In the genomic region with DNA sequence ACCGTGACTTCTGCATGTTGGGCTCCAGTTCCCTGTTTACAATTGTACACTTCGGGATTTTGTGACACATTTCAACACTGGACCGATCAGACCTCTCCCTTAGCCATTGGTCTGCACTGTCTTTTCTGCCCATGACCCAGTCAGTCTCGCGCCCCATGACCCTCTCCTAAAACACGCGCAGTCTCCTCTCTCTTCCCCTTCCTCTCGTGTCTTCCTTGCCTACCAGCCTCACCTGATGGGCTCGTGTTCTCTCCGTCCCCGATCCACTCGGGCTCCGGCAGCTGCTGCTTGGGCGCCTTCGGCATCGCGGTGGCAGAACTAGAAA, we compare ENCODE assay signal across 8 cellular contexts. TPM values are rescaled to one million over a fixed set of nuclear protein-coding genes. Genes with fewer than 3 reads are reported as not detected.
DNase-seq lines count a peak whose midpoint lies in the region; ATAC-seq lines count a peak whose summit lies in the region.

No MANE protein-coding gene starts in this region.

- peak overlapping the region; percentile 95 for H3K27ac ChIP-seq in CD4-positive, alpha-beta memory T cell (ENCODE audit: low read depth, low read length)
- H3K27ac ChIP-seq in cingulate gyrus (ENCODE audit: low read depth, low read length), result peak overlapping the region; percentile 67

- H3K4me1 ChIP-seq in CD4-positive, alpha-beta memory T cell (ENCODE audit: insufficient read depth, low read length), result peaks cover 45% of the 10 kb centered on the region
- peaks cover 35% of the 10 kb centered on the region for H3K4me1 ChIP-seq in mononuclear cell (ENCODE audit: insufficient read depth, low read length)

- peaks cover 0 to 25% of the 10 kb centered on the region in 2 donors for H3K36me3 Mint-ChIP-seq in CD4-positive, alpha-beta memory T cell

- H3K27me3 ChIP-seq in CD4-positive, alpha-beta memory T cell (ENCODE audit: insufficient read depth, low read length), result no peaks in the 10 kb centered on the region
- no peaks in the 10 kb centered on the region for H3K27me3 ChIP-seq in mononuclear cell (ENCODE audit: insufficient read depth, low read length)

- H3K27me3 Mint-ChIP-seq in CD4-positive, alpha-beta memory T cell, result no peaks in the 10 kb centered on the region

- POLR2A ChIA-PET in CD4-positive, alpha-beta memory T cell (lab: Charles Lee; ENCODE audit: partially characterized antibody), result interaction anchor here (0.9 to 3.2 kb wide), 21 partner anchors 9 to 199 kb away, joined by 3 to 61 read pairs (median 6); a partner anchor contains a TSS

- peaks cover 48 to 66% (median 54%) of the 10 kb centered on the region in 4 donors for H3K4me1 Mint-ChIP-seq in CD4-positive, alpha-beta memory T cell

- ATAC-seq in GM21526 (IDR thresholded peaks at IDR 0.05; ENCODE audit: low FRiP score, unreplicated experiment), result peak; percentile 8

- CTCF ChIA-PET in CD4-positive, alpha-beta memory T cell (lab: Charles Lee; ENCODE audit: partially characterized antibody), result interaction anchor here (0.8 to 2.4 kb wide), 12 partner anchors 13 to 160 kb away, joined by 3 to 31 read pairs (median 5); a partner anchor contains a TSS

- peak overlapping the region; percentile 97 to 100 (median 100) for H3K4me3 Mint-ChIP-seq in CD4-positive, alpha-beta memory T cell

- H3K9me3 ChIP-seq in CD4-positive, alpha-beta memory T cell (ENCODE audit: control insufficient read depth in 1 of 2, low read length in 2 of 2), result no peaks in the 10 kb centered on the region
- no peaks in the 10 kb centered on the region for H3K9me3 ChIP-seq in mononuclear cell (ENCODE audit: low read depth, low read length)

- peaks cover 0 to 4% (median 0%) of the 10 kb centered on the region in 8 donors for H3K9me3 Mint-ChIP-seq in CD4-positive, alpha-beta memory T cell

- peak overlapping the region; percentile 42 to 88 for H3K4me3 ChIP-seq in CD4-positive, alpha-beta memory T cell (ENCODE audit: low read length in 2 of 2)
- peak overlapping the region; percentile 97 for H3K4me3 ChIP-seq in Jurkat, Clone E6-1 (ENCODE audit: low read length)
- H3K4me3 ChIP-seq in mononuclear cell (ENCODE audit: low read length), result peak overlapping the region; percentile 85

- H3K36me3 ChIP-seq in CD4-positive, alpha-beta memory T cell (ENCODE audit: insufficient read depth, low read length), result peaks cover 4% of the 10 kb centered on the region

- peak overlapping the region; percentile 97 to 100 (median 99) for H3K27ac Mint-ChIP-seq in CD4-positive, alpha-beta memory T cell

- intact Hi-C loops in CD4-positive, alpha-beta memory T cell (cut with micrococcal nuclease), result loop anchor here (1.0 kb wide), 4 partner anchors 14 to 54 kb away; a partner anchor contains a TSS

- DNase-seq in CD4-positive, alpha-beta memory T cell, result no peak
- no peak for DNase-seq in Jurkat, Clone E6-1 (ENCODE audit: low read depth, low spot score)
- DNase-seq in islet precursor cell (no peak), DMS153 (lab: John Stamatoyannopoulos, UW) (no peak), medulla oblongata (ENCODE audit: extremely low spot score) (no peak)

RNA-seq across cellular contexts. Expression of a gene that starts 0.5 kb away (rescaled TPM):
- 10 to 100 TPM; 60.8 to 66.8 TPM for total RNA-seq in CD4-positive, alpha-beta memory T cell
- polyA plus RNA-seq in CD4-positive, alpha-beta memory T cell, result 10 to 100 TPM in 1 of 2 donors, 1 to 10 TPM in 1; 7.5 to 46.6 TPM
- 71.5 TPM for polyA plus RNA-seq in Jurkat, Clone E6-1 (2012; ENCODE audit: insufficient read depth, insufficient read length)
- 30.5 TPM for total RNA-seq in mononuclear cell

RNA-seq across cellular contexts. Expression of a gene that starts 13.6 kb away (rescaled TPM):
- total RNA-seq in CD4-positive, alpha-beta memory T cell, result 10 to 100 TPM; 26.4 to 29.1 TPM
- 1 to 10 TPM; 4.3 to 8.5 TPM for polyA plus RNA-seq in CD4-positive, alpha-beta memory T cell
- polyA plus RNA-seq in Jurkat, Clone E6-1 (2012; ENCODE audit: insufficient read depth, insufficient read length), result 32.5 TPM
- 6.8 TPM for total RNA-seq in mononuclear cell

RNA-seq across cellular contexts. Expression of a gene that starts 14.4 kb away (rescaled TPM):
- total RNA-seq in CD4-positive, alpha-beta memory T cell, result 10 to 100 TPM; 83.4 to 83.9 TPM
- 10 to 100 TPM; 37.4 to 51.5 TPM for polyA plus RNA-seq in CD4-positive, alpha-beta memory T cell
- polyA plus RNA-seq in Jurkat, Clone E6-1 (2012; ENCODE audit: insufficient read depth, insufficient read length), result 93.8 TPM
- total RNA-seq in mononuclear cell, result 40.8 TPM

RNA-seq across cellular contexts. Expression of a gene that starts 46.3 kb away (rescaled TPM):
- 100 to 1,000 TPM; 224 to 231 TPM for total RNA-seq in CD4-positive, alpha-beta memory T cell
- 10 to 100 TPM in 1 of 2 donors, 1 to 10 TPM in 1; 8.5 to 30.6 TPM for polyA plus RNA-seq in CD4-positive, alpha-beta memory T cell
- polyA plus RNA-seq in Jurkat, Clone E6-1 (2012; ENCODE audit: insufficient read depth, insufficient read length), result 29.9 TPM
- 166 TPM for total RNA-seq in mononuclear cell

RNA-seq across cellular contexts. Expression of a gene that starts 46.9 kb away (rescaled TPM):
- 10 to 100 TPM; 44.4 to 46.3 TPM for total RNA-seq in CD4-positive, alpha-beta memory T cell
- polyA plus RNA-seq in CD4-positive, alpha-beta memory T cell, result 100 to 1,000 TPM; 112 to 126 TPM
- polyA plus RNA-seq in Jurkat, Clone E6-1 (2012; ENCODE audit: insufficient read depth, insufficient read length), result 101 TPM
- 31.3 TPM for total RNA-seq in mononuclear cell
